In genomic region chr4:177118596-177118995, GRCh38 we compare ENCODE assay signal across 13 cellular contexts.
DNase-seq lines count a peak whose midpoint lies in the region; ATAC-seq and TF ChIP-seq lines count a peak whose summit lies in the region.
"Had no signal": no experiment of that assay in that cellular context is flagged by ENCODE, and none has a peak within 500 bp of the region (broad histone marks: within the 10 kb centered on the region; RNA-seq: fewer than 3 reads in every experiment).

No MANE protein-coding gene starts in this region.

- H3K27ac ChIP-seq in RWPE2 (ENCODE audit: poor library complexity, severe bottlenecking) (peak overlapping the region; percentile 14), WERI-Rb-1 (no peak overlapping the region)
- no peak overlapping the region for H3K27ac ChIP-seq in CD8-positive, alpha-beta memory T cell (ENCODE audit: low read depth, low read length)
- H3K27ac ChIP-seq: upper lobe of left lung had no signal

- H3K36me3 ChIP-seq in RWPE2 (ENCODE audit: low read depth), result no peaks in the 10 kb centered on the region
- no peaks in the 10 kb centered on the region for H3K36me3 ChIP-seq in CD8-positive, alpha-beta memory T cell (ENCODE audit: insufficient read depth, low read length)
- no peaks in the 10 kb centered on the region for H3K36me3 ChIP-seq in WERI-Rb-1
- H3K36me3 ChIP-seq: upper lobe of left lung had no signal

- H3K36me3 Mint-ChIP-seq in osteocyte (ENCODE audit: unreplicated experiment), result no peaks in the 10 kb centered on the region
- no peaks in the 10 kb centered on the region for H3K36me3 Mint-ChIP-seq in CD8-positive, alpha-beta memory T cell
- H3K36me3 Mint-ChIP-seq: CD4-positive, CD25-positive, alpha-beta regulatory T cell had no signal

- H3K27ac Mint-ChIP-seq in osteocyte (ENCODE audit: unreplicated experiment), result peak overlapping the region; percentile 63
- no peak overlapping the region for H3K27ac Mint-ChIP-seq in CD8-positive, alpha-beta memory T cell
- H3K27ac Mint-ChIP-seq: activated T-cell treated with anti-CD3 and anti-CD28 coated beads, Interleukin-2, amount 50 U/mL, for 24 hours; CD4-positive, CD25-positive, alpha-beta regulatory T cell; nephron progenitor cell had no signal

- peaks cover 3% of the 10 kb centered on the region for H3K4me1 ChIP-seq in RWPE2 (ENCODE audit: insufficient read depth, poor library complexity, severe bottlenecking)
- H3K4me1 ChIP-seq in CD8-positive, alpha-beta memory T cell (ENCODE audit: insufficient read depth, low read length), result no peaks in the 10 kb centered on the region
- H3K4me1 ChIP-seq: upper lobe of left lung had no signal

- H3K4me1 Mint-ChIP-seq in osteocyte (ENCODE audit: unreplicated experiment), result peaks cover 7% of the 10 kb centered on the region
- H3K4me1 Mint-ChIP-seq in CD8-positive, alpha-beta memory T cell, result no peaks in the 10 kb centered on the region
- H3K4me1 Mint-ChIP-seq: CD4-positive, CD25-positive, alpha-beta regulatory T cell; nephron progenitor cell had no signal

- CTCF ChIA-PET in CD8-positive, alpha-beta memory T cell (lab: Charles Lee), result no interaction called here

- DNase-seq in Ammon's horn (ENCODE audit: low spot score) (peak; percentile 16), RWPE2 (ENCODE audit: low spot score) (no peak), fibroblast of villous mesenchyme (ENCODE audit: low read depth) (peak; percentile 95), osteocyte (ENCODE audit: extremely low spot score, unreplicated experiment) (no peak), GM20000 (ENCODE audit: low spot score) (no peak), glomerular visceral epithelial cell (ENCODE audit: extremely low spot score) (no peak), WERI-Rb-1 (no peak)
- DNase-seq in CD8-positive, alpha-beta memory T cell, result no peak
- DNase-seq: activated T-cell treated with anti-CD3 and anti-CD28 coated beads, Interleukin-2, amount 50 U/mL, for 24 hours; CD4-positive, CD25-positive, alpha-beta regulatory T cell; NCI-H146; nephron progenitor cell; upper lobe of left lung had no signal

- H3K27me3 ChIP-seq in RWPE2 (ENCODE audit: insufficient read depth, poor library complexity, severe bottlenecking) (no peaks in the 10 kb centered on the region), WERI-Rb-1 (ENCODE audit: insufficient read depth, low read depth, severe bottlenecking) (no peaks in the 10 kb centered on the region)
- no peaks in the 10 kb centered on the region for H3K27me3 ChIP-seq in CD8-positive, alpha-beta memory T cell (ENCODE audit: insufficient read depth, low read length, poor library complexity, severe bottlenecking)
- H3K27me3 ChIP-seq: upper lobe of left lung had no signal

- ATAC-seq in RWPE2 (ENCODE audit: low read depth), result 0 out of 3 replicates have a peak, but pooled peaks have one; percentile 33

- H3K27me3 Mint-ChIP-seq in osteocyte (ENCODE audit: unreplicated experiment), result peaks cover 2% of the 10 kb centered on the region
- peaks cover 0 to 4% of the 10 kb centered on the region in 2 donors for H3K27me3 Mint-ChIP-seq in CD8-positive, alpha-beta memory T cell
- H3K27me3 Mint-ChIP-seq: activated T-cell treated with anti-CD3 and anti-CD28 coated beads, Interleukin-2, amount 50 U/mL, for 24 hours had no signal

- no peak overlapping the region for H3K4me3 Mint-ChIP-seq in osteocyte (ENCODE audit: unreplicated experiment)
- H3K4me3 Mint-ChIP-seq in CD8-positive, alpha-beta memory T cell, result no peak overlapping the region
- H3K4me3 Mint-ChIP-seq: activated T-cell treated with anti-CD3 and anti-CD28 coated beads, Interleukin-2, amount 50 U/mL, for 24 hours; CD4-positive, CD25-positive, alpha-beta regulatory T cell; nephron progenitor cell had no signal

- H3K9me3 Mint-ChIP-seq in osteocyte (ENCODE audit: unreplicated experiment), result peaks cover 11% of the 10 kb centered on the region
- peaks cover 3 to 17% (median 5%) of the 10 kb centered on the region in 5 donors for H3K9me3 Mint-ChIP-seq in CD8-positive, alpha-beta memory T cell

- POLR2A ChIA-PET in CD8-positive, alpha-beta memory T cell (lab: Charles Lee), result no interaction called here

- no peak overlapping the region for H3K4me3 ChIP-seq in RWPE2 (ENCODE audit: severe bottlenecking)
- H3K4me3 ChIP-seq in fibroblast of villous mesenchyme (ENCODE audit: low read depth, low read length), result no peak overlapping the region
- H3K4me3 ChIP-seq in CD8-positive, alpha-beta memory T cell (ENCODE audit: low read length), result no peak overlapping the region
- H3K4me3 ChIP-seq in WERI-Rb-1 (ENCODE audit: low read depth, low read length), result no peak overlapping the region
- H3K4me3 ChIP-seq: upper lobe of left lung had no signal

- H3K9me3 ChIP-seq in RWPE2 (ENCODE audit: severe bottlenecking), result peaks cover 3% of the 10 kb centered on the region
- no peaks in the 10 kb centered on the region for H3K9me3 ChIP-seq in CD8-positive, alpha-beta memory T cell (ENCODE audit: low read length)
- H3K9me3 ChIP-seq in WERI-Rb-1 (ENCODE audit: severe bottlenecking), result peaks cover 4% of the 10 kb centered on the region
- H3K9me3 ChIP-seq: upper lobe of left lung had no signal

- TF ChIP-seq CTCF in RWPE2 (IDR thresholded peaks at IDR 0.05; ENCODE audit: poor library complexity, severe bottlenecking), result no peak
- TF ChIP-seq CTCF in fibroblast of villous mesenchyme (IDR thresholded peaks at IDR 0.05; ENCODE audit: insufficient read depth, low read depth, low read length), result no peak
- TF ChIP-seq CTCF in osteocyte (IDR thresholded peaks at IDR 0.05), result no peak
- TF ChIP-seq CTCF in GM20000 (IDR thresholded peaks at IDR 0.05; ENCODE audit: extremely low read depth, missing control alignments), result no peak
- no peak for TF ChIP-seq CTCF in WERI-Rb-1 (IDR thresholded peaks at IDR 0.05; ENCODE audit: low read depth, low read length)

Comparison
In these comparisons a context has a peak if more than half of its experiments do, and no peak if none do; other contexts are left out.
1. DNase-seq: peak in Ammon's horn (single experiment) and fibroblast of villous mesenchyme (single experiment); none in RWPE2 (single experiment), osteocyte (single experiment), GM20000 (single experiment), CD8-positive, alpha-beta memory T cell (0 of 5), glomerular visceral epithelial cell (single experiment) and WERI-Rb-1 (single experiment).